In the genomic region with DNA sequence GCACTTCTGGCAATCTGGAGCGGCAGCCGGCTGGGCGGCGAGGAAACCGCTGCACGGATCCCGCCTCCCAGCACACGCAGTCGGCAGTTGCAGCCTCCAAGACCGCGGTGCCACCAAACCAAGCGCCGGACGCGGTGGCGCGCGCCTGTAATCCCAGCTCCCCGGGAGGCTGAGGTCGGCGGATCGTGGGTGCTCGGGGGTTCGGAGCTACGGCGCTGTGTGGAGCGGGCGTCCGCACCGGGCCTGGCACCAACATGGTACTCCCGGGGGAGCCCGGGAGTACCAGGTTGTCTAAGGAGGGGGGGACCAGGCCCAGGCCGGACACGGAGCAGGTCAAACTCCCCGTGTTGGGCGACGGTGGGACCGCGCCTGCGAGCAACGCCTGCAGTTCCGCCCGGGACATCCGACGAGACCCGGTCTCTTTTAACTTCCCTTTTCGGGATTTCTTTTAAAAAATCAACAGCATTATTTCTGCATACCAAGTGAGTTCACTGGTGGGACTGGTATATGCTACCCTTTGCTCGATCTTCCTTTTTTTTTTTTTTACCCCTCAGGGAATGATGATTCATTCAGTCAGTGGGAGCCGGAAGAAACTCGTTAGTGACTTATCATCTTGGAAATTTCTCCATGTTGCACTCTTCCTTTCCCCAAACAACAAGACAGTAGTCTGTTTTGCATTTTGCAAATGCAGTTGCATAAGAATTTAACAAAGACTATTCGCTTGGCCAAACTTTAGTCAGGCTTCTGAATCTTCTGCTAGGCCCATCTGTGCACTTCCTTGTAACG, we compare ENCODE assay signal across 8 cellular contexts. TPM values are rescaled to one million over a fixed set of nuclear protein-coding genes. Genes with fewer than 3 reads are reported as not detected.
DNase-seq lines count a peak whose midpoint lies in the region; ATAC-seq, FAIRE-seq and TF ChIP-seq lines count a peak whose summit lies in the region.

No MANE protein-coding gene starts in this region.

- peaks cover 4% of the 10 kb centered on the region for H3K23me2 ChIP-seq in H1 (ENCODE audit: low read depth, low read length)

- peaks cover 59% of the 10 kb centered on the region for H3K27me3 Mint-ChIP-seq in neural crest cell (ENCODE audit: low read depth)

- H4K5ac ChIP-seq in H1 (ENCODE audit: insufficient read length, low read depth, low read length) = no peak overlapping the region

- no peak overlapping the region for H2BK12ac ChIP-seq in H1 (ENCODE audit: low read depth, low read length)

- H2BK120ac ChIP-seq in H1 (replicated peaks; ENCODE audit: low read depth, low read length) = no peak overlapping the region

- H3K9me3 ChIP-seq in H1 (ENCODE audit: insufficient read depth in 2 of 2, low read depth in 1 of 2, low read length in 1 of 2) = no peaks in the 10 kb centered on the region

- peak overlapping the region; percentile 22; a peak in 2 of 4 replicates for H3K4me2 ChIP-seq in H1 (ENCODE audit: insufficient read depth in 1 of 2, low read depth in 2 of 2, low read length in 2 of 2)

- no peaks in the 10 kb centered on the region for H3K79me1 ChIP-seq in H1 (ENCODE audit: low read depth, low read length)

- TF ChIP-seq CTCF in H1 (IDR thresholded peaks at IDR 0.05; ENCODE audit: control extremely low read depth in 1 of 3, insufficient read depth in 1 of 3, low read depth in 1 of 3, low read length in 3 of 3) (no peak), neural crest cell (conservative IDR thresholded peaks at IDR 0.05) (no peak)

- H3K27me3 ChIP-seq in H1 (replicated peaks in 1 of 4; ENCODE audit: control insufficient read depth in 3 of 4, extremely low read depth in 1 of 4, insufficient read depth in 3 of 4, low read length in 3 of 4) = no peaks in the 10 kb centered on the region; a peak in 2 of 7 replicates

- no peak overlapping the region for H3K27ac Mint-ChIP-seq in neural crest cell (ENCODE audit: unreplicated experiment)

- CTCF ChIA-PET in H1 (lab: Charles Lee; ENCODE audit: partially characterized antibody) = interaction anchor here (0.7 to 3.7 kb wide), 5 partner anchors 8 to 140 kb away, joined by 3 to 19 read pairs (median 4); no protein-coding TSS in a partner anchor

- ATAC-seq in GM19455 (IDR thresholded peaks at IDR 0.05; ENCODE audit: unreplicated experiment) = no peak
- ATAC-seq in GM18519 (IDR thresholded peaks at IDR 0.05; ENCODE audit: low FRiP score, unreplicated experiment) = no peak

- no peak overlapping the region for H4K91ac ChIP-seq in H1 (replicated peaks; ENCODE audit: insufficient read length, low read length)

- FAIRE-seq in H1 (lab: Jason Lieb, UNC) = no peak

- no peaks in the 10 kb centered on the region for H3K36me3 ChIP-seq in H1 (ENCODE audit: control insufficient read depth in 2 of 4, insufficient read depth in 4 of 4, low read length in 3 of 4)

- WGBS in H1 (ENCODE audit: extremely low coverage in 1 of 2, insufficient coverage in 1 of 2, insufficient read length in 1 of 2, insufficient replicate concordance in 2 of 2, low coverage in 1 of 2, low lambda C conversion rate in 2 of 2, missing lambda C conversion rate in 1 of 2), 2 experiments = 73% methylated on average over 52 of the region's 52 CpGs; no CpG with 5 or more reads in 1 of the 2 experiments

- H2AFZ ChIP-seq in H1 (ENCODE audit: low read length) = no peak overlapping the region

- H3K36me3 Mint-ChIP-seq in neural crest cell (ENCODE audit: low read depth) = peaks cover 5% of the 10 kb centered on the region

- H3K4me1 ChIP-seq in H1 (replicated peaks in 1 of 4; ENCODE audit: control insufficient read depth in 3 of 4, insufficient read depth in 4 of 4, low read length in 3 of 4) = peaks cover 0 to 6% (median 0%) of the 10 kb centered on the region in 4 experiments; a peak in 3 of 7 replicates

- no peak overlapping the region for H3K27ac ChIP-seq in H1 (ENCODE audit: low read depth, low read length)

- peak overlapping the region; percentile 11 to 45 (median 24); a peak in 5 of 8 replicates for H3K4me3 ChIP-seq in H1 (ENCODE audit: extremely low read depth in 1 of 4, insufficient read depth in 2 of 4, low read depth in 3 of 4, low read length in 4 of 4)

- POLR2A ChIA-PET in H1 (lab: Charles Lee; ENCODE audit: partially characterized antibody) = interaction anchor here (0.9 kb wide), 1 partner anchor 8 kb away, joined by 3 read pairs; no protein-coding TSS in a partner anchor

- peaks cover 27% of the 10 kb centered on the region for H3K4me1 Mint-ChIP-seq in neural crest cell

- no peak overlapping the region for H2AK5ac ChIP-seq in H1 (ENCODE audit: low read depth, low read length)

- H2BK5ac ChIP-seq in H1 (ENCODE audit: low read depth, low read length) = 0 out of 2 replicates have a peak overlapping the region, but pooled peaks have one; percentile 18

- TF ChIP-seq RAD21 in H1 (IDR thresholded peaks at IDR 0.05 in 1 of 2, conservative IDR thresholded peaks at IDR 0.05 in 1 of 2; ENCODE audit: low read depth in 2 of 2, low read length in 2 of 2) = no peak

- H2BK15ac ChIP-seq in H1 (ENCODE audit: low read length) = no peak overlapping the region

- TF ChIP-seq EP300 in H1 (IDR thresholded peaks at IDR 0.05; ENCODE audit: borderline replicate concordance in 1 of 2, low read depth in 2 of 2, low read length in 2 of 2) = no peak

- H3K18ac ChIP-seq in H1 (ENCODE audit: extremely low read depth, low read length) = no peak overlapping the region

- H3K4me3 Mint-ChIP-seq in neural crest cell = peak overlapping the region; percentile 81

- no peak overlapping the region for H3K14ac ChIP-seq in H1 (ENCODE audit: insufficient read length)

- no peak for TF ChIP-seq POLR2A in H1 (IDR thresholded peaks at IDR 0.05; ENCODE audit: control extremely low read depth in 1 of 2, low read depth in 2 of 2, low read length in 2 of 2)

- H3K23ac ChIP-seq in H1 (ENCODE audit: insufficient read length) = no peak overlapping the region

- no peaks in the 10 kb centered on the region for H4K20me1 ChIP-seq in H1 (replicated peaks in 1 of 2; ENCODE audit: control insufficient read depth in 1 of 2, insufficient read depth in 2 of 2, low read length in 2 of 2)

- peak; percentile 60 for DNase-seq in GM03348 (ENCODE audit: low spot score)
- peak; percentile 56 for DNase-seq in SKM-1 (lab: John Stamatoyannopoulos, UW; ENCODE audit: unreplicated experiment)
- no peak for DNase-seq in H1 (ENCODE audit: low read depth in 1 of 2, low spot score in 2 of 2)
- DNase-seq in neural crest cell (ENCODE audit: low read depth, low spot score) = no peak
- DNase-seq in NCI-H345 treated with DMSO at 0.1 percent for 48 hours (lab: John Stamatoyannopoulos, UW; ENCODE audit: unreplicated experiment) = no peak
- no peak for DNase-seq in NCI-H1436 treated with DMSO at 0.1 percent for 48 hours (lab: John Stamatoyannopoulos, UW)

- no peak overlapping the region; the same call in 1 of the 2 replicates for H4K8ac ChIP-seq in H1 (ENCODE audit: extremely low read depth, insufficient read depth, low read length)

- H2BK20ac ChIP-seq in H1 (ENCODE audit: low read length) = no peak overlapping the region

- H3K4ac ChIP-seq in H1 (replicated peaks; ENCODE audit: insufficient read length, low read depth, low read length) = no peak overlapping the region

- H3K9me3 Mint-ChIP-seq in neural crest cell = peaks cover 4% of the 10 kb centered on the region

- no peak overlapping the region for H3K56ac ChIP-seq in H1 (replicated peaks; ENCODE audit: insufficient read length, low read depth, low read length)

- no peaks in the 10 kb centered on the region for H3K79me2 ChIP-seq in H1 (ENCODE audit: control insufficient read depth in 1 of 2, insufficient read depth in 2 of 2, low read length in 2 of 2)

- H3K9ac ChIP-seq in H1 (replicated peaks in 1 of 4; ENCODE audit: extremely low read depth in 1 of 4, low read depth in 3 of 4, low read length in 3 of 4) = no peak overlapping the region

TF ChIP-seq in H1, 55 proteins besides CTCF, POLR2A, EP300 and RAD21:
- TF ChIP-seq KDM4A (IDR thresholded peaks at IDR 0.05; ENCODE audit: low read depth, low read length, severe bottlenecking) = peak; percentile 30
- no peak for TF ChIP-seq CREB1 (IDR thresholded peaks at IDR 0.05)
- TF ChIP-seq GABPA (IDR thresholded peaks at IDR 0.05; ENCODE audit: borderline replicate concordance, insufficient read depth, low read length) = no peak
- TF ChIP-seq BACH1 (IDR thresholded peaks at IDR 0.05; ENCODE audit: low read length) = no peak
- no peak for TF ChIP-seq BRCA1 (IDR thresholded peaks at IDR 0.05; ENCODE audit: low read depth, low read length)
- TF ChIP-seq TCF12 (IDR thresholded peaks at IDR 0.05; ENCODE audit: low read depth, low read length) = no peak
- TF ChIP-seq ASH2L (IDR thresholded peaks at IDR 0.05; ENCODE audit: low read length) = no peak
TF ChIP-seq in H1: peak in this region for 1.

RNA-seq across cellular contexts. Expression of a gene that starts 27.6 kb away (rescaled TPM):
- 4.2 and 4.3 TPM in 2 replicates for total RNA-seq in H1 (2021; fragmentation: NEBNext Ultra II Directional; extraction: Animal tissue kit (Norgen Biotek cat#: 25700))
- polyA plus RNA-seq in H1 (2011; rRNA removed) = 1.4 and 1.9 TPM in 2 replicates
- 3.1 TPM for polyA plus RNA-seq in H1 (2011; cell fraction: cytosol; rRNA removed)
- 2.4 TPM for polyA plus RNA-seq in H1 (2011; cell fraction: nucleus; rRNA removed)
- polyA plus RNA-seq in H1 (2012, experiment 1 of 2) = 1.9 to 3.4 TPM (median 2.9 TPM) in 4 replicates
- 0.26 TPM for polyA plus RNA-seq in H1 (2012, experiment 2 of 2)
- polyA plus RNA-seq in H1 (2013, experiment 1 of 2) = 2.2 TPM
- 2.0 TPM for polyA plus RNA-seq in H1 (2013, experiment 2 of 2)
- 4.4 and 4.6 TPM in 2 replicates for polyA minus RNA-seq in H1 (2011; rRNA and poly(A)+ RNA removed)
- 1.6 TPM for polyA minus RNA-seq in H1 (2011; cell fraction: cytosol; rRNA and poly(A)+ RNA removed)
- polyA minus RNA-seq in H1 (2011; cell fraction: nucleus; rRNA and poly(A)+ RNA removed) = 5.1 TPM
- 1.2 and 1.3 TPM in 2 replicates for total RNA-seq in neural crest cell

RNA-seq across cellular contexts. Expression of a gene that starts 53.8 kb away (rescaled TPM):
- total RNA-seq in H1 (2021; fragmentation: NEBNext Ultra II Directional; extraction: Animal tissue kit (Norgen Biotek cat#: 25700)) = 76.4 and 78.9 TPM in 2 replicates
- polyA plus RNA-seq in H1 (2011; rRNA removed) = 61.2 and 85.9 TPM in 2 replicates
- 67.9 TPM for polyA plus RNA-seq in H1 (2011; cell fraction: cytosol; rRNA removed)
- polyA plus RNA-seq in H1 (2011; cell fraction: nucleus; rRNA removed) = 84.9 TPM
- 59.9 to 67.2 TPM (median 65.2 TPM) in 4 replicates for polyA plus RNA-seq in H1 (2012, experiment 1 of 2)
- polyA plus RNA-seq in H1 (2012, experiment 2 of 2) = 79.0 TPM
- polyA plus RNA-seq in H1 (2013, experiment 1 of 2) = 44.6 TPM
- polyA plus RNA-seq in H1 (2013, experiment 2 of 2) = 42.9 TPM
- polyA minus RNA-seq in H1 (2011; rRNA and poly(A)+ RNA removed) = 105 and 114 TPM in 2 replicates
- polyA minus RNA-seq in H1 (2011; cell fraction: cytosol; rRNA and poly(A)+ RNA removed) = 70.7 TPM
- polyA minus RNA-seq in H1 (2011; cell fraction: nucleus; rRNA and poly(A)+ RNA removed) = 92.8 TPM
- 81.7 and 84.2 TPM in 2 replicates for total RNA-seq in neural crest cell

Comparison
In these comparisons a context has a peak if more than half of its experiments do, and no peak if none do; other contexts are left out.
1. DNase-seq: peak in GM03348 (single experiment) and SKM-1 (single experiment); none in H1 (0 of 2), neural crest cell (single experiment), NCI-H345 treated with DMSO at 0.1 percent for 48 hours (single experiment) and NCI-H1436 treated with DMSO at 0.1 percent for 48 hours (single experiment).